ENCODE assay signal across 9 cellular contexts in the genomic region with DNA sequence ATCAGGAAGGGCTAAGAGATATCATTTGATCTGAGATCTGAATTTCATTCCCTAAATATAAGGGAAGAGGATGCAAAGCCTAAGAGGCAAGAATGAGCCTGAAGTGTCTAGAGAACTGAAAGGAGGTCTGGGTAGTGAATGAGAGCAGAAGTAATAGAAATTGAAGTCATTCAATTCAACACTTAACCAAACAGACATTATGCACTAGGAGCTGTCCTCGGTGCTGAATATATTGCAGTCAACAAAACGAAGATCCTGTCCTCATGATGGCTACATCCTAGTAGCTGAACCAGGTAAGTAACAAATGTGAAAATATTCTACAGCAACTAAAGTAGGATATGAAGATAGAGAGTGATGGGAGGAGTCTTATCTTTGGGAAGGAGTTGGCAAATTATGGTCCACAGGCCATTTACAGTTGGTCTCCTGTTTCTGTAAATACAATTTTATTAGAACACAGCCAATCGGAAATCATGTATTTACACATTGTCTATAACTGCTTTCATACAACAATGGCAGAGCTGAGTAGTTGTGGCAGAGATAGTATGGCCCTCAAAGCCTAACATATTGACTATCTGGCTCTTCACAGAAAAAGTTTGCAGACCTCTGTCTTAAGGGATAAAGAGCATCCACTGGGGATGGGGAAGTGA.
DNase-seq lines count a peak whose midpoint lies in the region; ATAC-seq and TF ChIP-seq lines count a peak whose summit lies in the region.
"Had no signal": no experiment of that assay in that cellular context is flagged by ENCODE, and none has a peak within 500 bp of the region (broad histone marks: within the 10 kb centered on the region; RNA-seq: fewer than 3 reads in every experiment).

No MANE protein-coding gene starts in this region.

- peak; percentile 5 for DNase-seq in activated CD4-positive, alpha-beta T cell treated with anti-CD3 and anti-CD28 coated beads for 36 hours
- DNase-seq in activated CD4-positive, alpha-beta T cell treated with anti-CD3 and anti-CD28 coated beads for 1 hour = no peak
- peak; percentile 3 for DNase-seq in fibroblast of gingiva (ENCODE audit: low read depth)
- peak; percentile 18 for DNase-seq in stromal cell of bone marrow (ENCODE audit: low read depth)
- no peak for DNase-seq in activated T-cell treated with anti-CD3 and anti-CD28 coated beads, Interleukin-2, amount 50 U/mL, for 24 hours
- DNase-seq in COLO668 (lab: John Stamatoyannopoulos, UW; ENCODE audit: unreplicated experiment) = no peak
- DNase-seq in CD4-positive, alpha-beta T cell = no peak
- DNase-seq: C1 segment of cervical spinal cord had no signal

- H3K27me3 ChIP-seq in CD4-positive, alpha-beta T cell (ENCODE audit: control insufficient read depth, insufficient read depth, low read length) = no peaks in the 10 kb centered on the region

- H3K36me3 Mint-ChIP-seq in activated CD4-positive, alpha-beta T cell treated with anti-CD3 and anti-CD28 coated beads for 36 hours (ENCODE audit: low read depth) = no peaks in the 10 kb centered on the region
- H3K36me3 Mint-ChIP-seq in activated T-cell treated with anti-CD3 and anti-CD28 coated beads, Interleukin-2, amount 50 U/mL, for 24 hours (ENCODE audit: low read depth) = no peaks in the 10 kb centered on the region
- no peaks in the 10 kb centered on the region for H3K36me3 Mint-ChIP-seq in CD4-positive, alpha-beta T cell (ENCODE audit: low read depth)

- intact Hi-C loops in activated CD4-positive, alpha-beta T cell treated with anti-CD3 and anti-CD28 coated beads for 36 hours (cut with DNase I, micrococcal nuclease) = no loop called here
- intact Hi-C loops in CD4-positive, alpha-beta T cell (cut with DNase I, micrococcal nuclease) = no loop called here

- H3K4me3 Mint-ChIP-seq in activated CD4-positive, alpha-beta T cell treated with anti-CD3 and anti-CD28 coated beads for 36 hours = no peak overlapping the region
- no peak overlapping the region for H3K4me3 Mint-ChIP-seq in activated T-cell treated with anti-CD3 and anti-CD28 coated beads, Interleukin-2, amount 50 U/mL, for 24 hours
- H3K4me3 Mint-ChIP-seq in CD4-positive, alpha-beta T cell = no peak overlapping the region

- no peak for ATAC-seq in activated CD4-positive, alpha-beta T cell treated with anti-CD3 and anti-CD28 coated beads for 36 hours
- ATAC-seq in CD4-positive, alpha-beta T cell (ENCODE audit: poor library complexity) = no peak

- TF ChIP-seq CTCF in CD4-positive, alpha-beta T cell (IDR thresholded peaks at IDR 0.05) = no peak

- no peaks in the 10 kb centered on the region for H3K9me3 ChIP-seq in CD4-positive, alpha-beta T cell (ENCODE audit: control insufficient read depth, low read length)

- H3K27ac ChIP-seq in CD4-positive, alpha-beta T cell (ENCODE audit: low read depth, low read length) = no peak overlapping the region

- no peak overlapping the region for H3K27ac Mint-ChIP-seq in activated CD4-positive, alpha-beta T cell treated with anti-CD3 and anti-CD28 coated beads for 36 hours
- no peak overlapping the region for H3K27ac Mint-ChIP-seq in activated T-cell treated with anti-CD3 and anti-CD28 coated beads, Interleukin-2, amount 50 U/mL, for 24 hours
- no peak overlapping the region for H3K27ac Mint-ChIP-seq in CD4-positive, alpha-beta T cell

- no peaks in the 10 kb centered on the region for H3K4me1 Mint-ChIP-seq in activated CD4-positive, alpha-beta T cell treated with anti-CD3 and anti-CD28 coated beads for 36 hours
- H3K4me1 Mint-ChIP-seq in activated T-cell treated with anti-CD3 and anti-CD28 coated beads, Interleukin-2, amount 50 U/mL, for 24 hours (ENCODE audit: low read depth) = no peaks in the 10 kb centered on the region
- no peaks in the 10 kb centered on the region for H3K4me1 Mint-ChIP-seq in CD4-positive, alpha-beta T cell (ENCODE audit: low read depth)

- no peaks in the 10 kb centered on the region for H3K27me3 Mint-ChIP-seq in activated CD4-positive, alpha-beta T cell treated with anti-CD3 and anti-CD28 coated beads for 36 hours
- no peaks in the 10 kb centered on the region for H3K27me3 Mint-ChIP-seq in activated T-cell treated with anti-CD3 and anti-CD28 coated beads, Interleukin-2, amount 50 U/mL, for 24 hours
- no peaks in the 10 kb centered on the region for H3K27me3 Mint-ChIP-seq in CD4-positive, alpha-beta T cell

- POLR2A ChIA-PET in activated CD4-positive, alpha-beta T cell treated with anti-CD3 and anti-CD28 coated beads for 36 hours (lab: Charles Lee) = no interaction called here
- POLR2A ChIA-PET in CD4-positive, alpha-beta T cell (lab: Charles Lee) = no interaction called here

- H3K9me3 Mint-ChIP-seq in activated CD4-positive, alpha-beta T cell treated with anti-CD3 and anti-CD28 coated beads for 36 hours (ENCODE audit: low read depth) = peaks cover 8% of the 10 kb centered on the region
- H3K9me3 Mint-ChIP-seq in activated T-cell treated with anti-CD3 and anti-CD28 coated beads, Interleukin-2, amount 50 U/mL, for 24 hours = peaks cover 21% of the 10 kb centered on the region
- H3K9me3 Mint-ChIP-seq in CD4-positive, alpha-beta T cell = peaks cover 13% of the 10 kb centered on the region

- CTCF ChIA-PET in activated CD4-positive, alpha-beta T cell treated with anti-CD3 and anti-CD28 coated beads for 36 hours (lab: Charles Lee) = no interaction called here
- CTCF ChIA-PET in CD4-positive, alpha-beta T cell (lab: Charles Lee) = no interaction called here

TF ChIP-seq in PFSK-1, 5 proteins besides CTCF, POLR2A, EP300 and RAD21:
- TF ChIP-seq SIN3A (IDR thresholded peaks at IDR 0.05; ENCODE audit: borderline replicate concordance, insufficient read depth, low read length) (no peak), FOXP2 (optimal IDR thresholded peaks at IDR 0.05; ENCODE audit: borderline replicate concordance, extremely low read depth, extremely low read length, insufficient read depth) (no peak)
- TF ChIP-seq, protein P1, sequence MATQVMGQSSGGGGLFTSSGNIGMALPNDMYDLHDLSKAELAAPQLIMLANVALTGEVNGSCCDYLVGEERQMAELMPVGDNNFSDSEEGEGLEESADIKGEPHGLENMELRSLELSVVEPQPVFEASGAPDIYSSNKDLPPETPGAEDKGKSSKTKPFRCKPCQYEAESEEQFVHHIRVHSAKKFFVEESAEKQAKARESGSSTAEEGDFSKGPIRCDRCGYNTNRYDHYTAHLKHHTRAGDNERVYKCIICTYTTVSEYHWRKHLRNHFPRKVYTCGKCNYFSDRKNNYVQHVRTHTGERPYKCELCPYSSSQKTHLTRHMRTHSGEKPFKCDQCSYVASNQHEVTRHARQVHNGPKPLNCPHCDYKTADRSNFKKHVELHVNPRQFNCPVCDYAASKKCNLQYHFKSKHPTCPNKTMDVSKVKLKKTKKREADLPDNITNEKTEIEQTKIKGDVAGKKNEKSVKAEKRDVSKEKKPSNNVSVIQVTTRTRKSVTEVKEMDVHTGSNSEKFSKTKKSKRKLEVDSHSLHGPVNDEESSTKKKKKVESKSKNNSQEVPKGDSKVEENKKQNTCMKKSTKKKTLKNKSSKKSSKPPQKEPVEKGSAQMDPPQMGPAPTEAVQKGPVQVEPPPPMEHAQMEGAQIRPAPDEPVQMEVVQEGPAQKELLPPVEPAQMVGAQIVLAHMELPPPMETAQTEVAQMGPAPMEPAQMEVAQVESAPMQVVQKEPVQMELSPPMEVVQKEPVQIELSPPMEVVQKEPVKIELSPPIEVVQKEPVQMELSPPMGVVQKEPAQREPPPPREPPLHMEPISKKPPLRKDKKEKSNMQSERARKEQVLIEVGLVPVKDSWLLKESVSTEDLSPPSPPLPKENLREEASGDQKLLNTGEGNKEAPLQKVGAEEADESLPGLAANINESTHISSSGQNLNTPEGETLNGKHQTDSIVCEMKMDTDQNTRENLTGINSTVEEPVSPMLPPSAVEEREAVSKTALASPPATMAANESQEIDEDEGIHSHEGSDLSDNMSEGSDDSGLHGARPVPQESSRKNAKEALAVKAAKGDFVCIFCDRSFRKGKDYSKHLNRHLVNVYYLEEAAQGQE (IDR thresholded peaks at IDR 0.05; ENCODE audit: insufficient read depth in 1 of 2, low read depth in 2 of 2, low read length in 2 of 2) = peak; percentile 92 to 99

Comparison
In these comparisons a context has a peak if more than half of its experiments do, and no peak if none do; other contexts are left out.
1. DNase-seq: peak in activated CD4-positive, alpha-beta T cell treated with anti-CD3 and anti-CD28 coated beads for 36 hours (single experiment), fibroblast of gingiva (single experiment) and stromal cell of bone marrow (single experiment); none in activated CD4-positive, alpha-beta T cell treated with anti-CD3 and anti-CD28 coated beads for 1 hour (single experiment), activated T-cell treated with anti-CD3 and anti-CD28 coated beads, Interleukin-2, amount 50 U/mL, for 24 hours (single experiment), COLO668 (single experiment) and CD4-positive, alpha-beta T cell (0 of 10).